Comparison of ENCODE assay signal across 8 cellular contexts in the genomic region with DNA sequence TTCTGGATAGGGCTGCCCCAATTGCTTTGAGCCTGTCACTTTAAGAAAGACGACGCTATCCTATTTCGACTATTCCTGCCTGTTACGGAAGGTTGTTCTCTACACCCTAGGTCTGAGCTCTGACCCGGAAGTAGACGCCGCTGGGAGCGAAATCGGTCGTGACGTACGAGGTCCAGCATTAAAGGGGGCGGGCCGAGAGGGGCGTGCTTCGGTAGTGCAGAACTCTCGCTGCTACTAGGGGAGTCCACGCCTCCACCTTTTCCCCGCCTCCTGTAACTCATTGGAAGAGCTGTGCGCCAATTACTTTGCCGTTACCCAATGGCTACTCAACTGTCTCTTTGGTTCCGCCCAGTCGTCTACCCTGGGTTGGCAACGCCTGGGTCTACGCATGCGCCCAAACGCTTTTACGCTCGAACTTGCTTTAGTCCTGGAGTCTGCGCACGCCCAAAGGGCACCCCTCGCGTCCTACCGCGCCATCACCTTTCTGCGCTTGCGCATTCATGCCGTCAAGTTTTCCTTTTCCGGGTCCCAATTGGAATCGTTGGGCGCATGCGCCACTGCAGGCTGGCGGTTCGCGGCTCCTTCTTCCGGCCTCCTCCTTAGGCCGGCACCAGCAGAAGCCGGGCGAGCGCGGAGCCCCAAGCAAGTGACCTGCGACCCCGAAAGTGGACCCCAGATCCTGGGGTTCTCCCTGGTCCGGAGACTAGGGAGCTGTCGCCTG. TPM values are rescaled to one million over a fixed set of nuclear protein-coding genes. Genes with fewer than 3 reads are reported as not detected.
A peak's percentile ranks its signal among the peaks of the same experiment; 100 is the strongest.
DNase-seq lines count a peak whose midpoint lies in the region; ATAC-seq and TF ChIP-seq lines count a peak whose summit lies in the region.

PCNX3 (plus strand) TSS at position 548 of the 721 bp plus-strand sequence. CDS start 536 bp downstream, outside the sequence.

- WGBS in prostate gland: under 1% methylated on average over 55 of the region's 55 CpGs
- under 1% methylated on average over 55 of the region's 55 CpGs for WGBS in urinary bladder

- TF ChIP-seq CTCF in prostate gland (IDR thresholded peaks at IDR 0.05): peak in 2 of 4 experiments; percentile 22 to 35

- intact Hi-C loops in T-helper 2 cell treated with Interferon-gamma antibody and Interleukin-4, amounts not matched to agents 100 ng/mL and 5 ng/mL, for 36 hours (cut with micrococcal nuclease): loop anchor here (1.0 to 10.0 kb wide), 10 partner anchors 23 to 867 kb away; partner anchors contain the start of genes BANF1, C11orf68, DPP3 and DRAP1
- intact Hi-C loops in left ventricle myocardium superior (cut with micrococcal nuclease) (no loop called here), prostate gland (cut with DNase I) (loop anchor here (5.0 kb wide), 1 partner anchor 37 kb away; no protein-coding TSS in a partner anchor)

- H3K9me3 ChIP-seq in prostate gland: no peaks in the 10 kb centered on the region

- peak; percentile 68 for ATAC-seq in GM18499 (IDR thresholded peaks at IDR 0.05; ENCODE audit: insufficient read depth, unreplicated experiment)
- ATAC-seq in HG02943 (IDR thresholded peaks at IDR 0.05; ENCODE audit: low read depth, unreplicated experiment): peak; percentile 81
- peak; percentile 81 for ATAC-seq in left ventricle myocardium superior

- H3K27ac ChIP-seq in prostate gland (peak within 1 kb of the TSS; percentile 93 to 94), urinary bladder (ENCODE audit: low read depth) (peak within 1 kb of the TSS; percentile 85)

- H3K4me3 ChIP-seq in prostate gland: peak within 1 kb of the TSS; percentile 75 to 90
- peak within 1 kb of the TSS; percentile 88 for H3K4me3 ChIP-seq in urinary bladder (ENCODE audit: low read depth, low read length)

- peak; percentile 37 for TF ChIP-seq POLR2A in prostate gland (IDR thresholded peaks at IDR 0.05)

- DNase-seq in NCI-H187 treated with DMSO at 0.1 percent for 48 hours (lab: John Stamatoyannopoulos, UW) (peak; percentile 97), anterior cingulate cortex (lab: John Stamatoyannopoulos, UW) (peak; percentile 99 to 100 (median 100)), left ventricle myocardium superior (peak; percentile 100), prostate gland (ENCODE audit: low spot score) (peak; percentile 100)

- H3K36me3 ChIP-seq in prostate gland (peaks cover 14 to 32% of the 10 kb centered on the region in 2 donors), urinary bladder (ENCODE audit: insufficient read depth) (peaks cover 7% of the 10 kb centered on the region)

- H3K4me1 ChIP-seq in prostate gland (replicated peaks) (peaks cover 37% of the 10 kb centered on the region), urinary bladder (ENCODE audit: insufficient read depth) (peaks cover 1% of the 10 kb centered on the region)

- no peaks in the 10 kb centered on the region for H3K27me3 ChIP-seq in prostate gland (replicated peaks; ENCODE audit: insufficient read depth)

RNA-seq across cellular contexts. Expression of gene PCNX3, which starts in this region (rescaled TPM):
- total RNA-seq in T-helper 2 cell treated with Interferon-gamma antibody and Interleukin-4, amounts not matched to agents 100 ng/mL and 5 ng/mL, for 36 hours: 46.9 and 54.8 TPM in 2 replicates
- 11.8 TPM for total RNA-seq in left ventricle myocardium superior
- total RNA-seq in prostate gland: 10 to 100 TPM; 32.0 to 67.9 TPM
- 8.3 TPM for total RNA-seq in urinary bladder
- 25.3 TPM for polyA plus RNA-seq in urinary bladder

Comparison
In these comparisons a context has a peak if more than half of its experiments do, and no peak if none do; other contexts are left out.
1. Peak in every context shown above with its lines: DNase-seq, ATAC-seq, H3K4me3 ChIP-seq and H3K27ac ChIP-seq.